19 cellular contexts compared by ENCODE assay signal in the genomic region with DNA sequence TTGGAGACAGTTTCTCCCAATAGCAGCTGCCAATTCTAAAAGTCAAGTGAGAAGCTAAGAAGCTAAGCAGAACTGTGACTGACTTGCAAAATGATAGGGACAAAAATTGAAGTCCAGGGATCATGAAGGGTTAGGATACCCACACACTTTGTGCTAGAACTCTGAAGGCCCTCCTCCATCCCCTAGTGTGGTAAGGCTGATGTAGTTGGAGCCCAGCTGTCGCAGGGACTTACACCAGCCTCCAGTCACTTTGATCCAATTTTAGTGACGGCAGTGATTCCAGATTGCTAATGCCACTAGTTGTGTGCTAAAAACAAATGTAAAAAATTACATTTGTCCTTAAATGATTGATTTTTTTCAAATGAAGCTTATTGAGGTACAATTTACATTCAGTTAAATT.
A peak's percentile ranks its signal among the peaks of the same experiment; 100 is the strongest.
DNase-seq lines count a peak whose midpoint lies in the region; ATAC-seq and TF ChIP-seq lines count a peak whose summit lies in the region.
"Had no signal": no experiment of that assay in that cellular context is flagged by ENCODE, and none has a peak within 500 bp of the region (broad histone marks: within the 10 kb centered on the region; RNA-seq: fewer than 3 reads in every experiment).

No MANE protein-coding gene starts in this region.

- H3K36me3 ChIP-seq in Panc1 (ENCODE audit: control insufficient read depth, insufficient read depth, low read length): no peaks in the 10 kb centered on the region
- H3K36me3 ChIP-seq: BLaER1, HAP-1 had no signal

- H3K27ac ChIP-seq in Panc1 (ENCODE audit: low read length) (peak overlapping the region; percentile 78), substantia nigra (ENCODE audit: low read depth, low read length, poor library complexity, severe bottlenecking) (peak overlapping the region; percentile 39)
- H3K27ac ChIP-seq: BLaER1 had no signal

- H3K4me1 ChIP-seq in Panc1 (ENCODE audit: control insufficient read depth, insufficient read depth, low read length): peaks cover 27% of the 10 kb centered on the region
- H3K4me1 ChIP-seq: BLaER1, Caco-2 had no signal

- H3K27me3 Mint-ChIP-seq in T-helper 17 cell: no peaks in the 10 kb centered on the region
- H3K27me3 Mint-ChIP-seq: CD4-positive, alpha-beta T cell had no signal

- TF ChIP-seq CTCF in Panc1 (IDR thresholded peaks at IDR 0.05): no peak

- H3K27ac Mint-ChIP-seq in T-helper 17 cell: no peak overlapping the region
- H3K27ac Mint-ChIP-seq: CD4-positive, alpha-beta T cell; GM23338 had no signal

- ATAC-seq in Panc1: no peak
- no peak for ATAC-seq in GM21360 (IDR thresholded peaks at IDR 0.05; ENCODE audit: unreplicated experiment)
- ATAC-seq in T-helper 17 cell: no peak
- ATAC-seq: GM23338 had no signal

- intact Hi-C loops in Panc1 (cut with micrococcal nuclease; ENCODE audit: unreplicated experiment): loop anchor here (10.0 kb wide), 2 partner anchors 346 to 744 kb away; a partner anchor contains a TSS

- H3K4me3 Mint-ChIP-seq in T-helper 17 cell: no peak overlapping the region
- H3K4me3 Mint-ChIP-seq: CD4-positive, alpha-beta T cell; GM23338 had no signal

- H3K4me3 ChIP-seq in Panc1 (ENCODE audit: low read depth in 2 of 2, low read length in 2 of 2): no peak overlapping the region
- H3K4me3 ChIP-seq: BLaER1, GM23338, HAP-1 had no signal

- no peaks in the 10 kb centered on the region for H3K4me1 Mint-ChIP-seq in T-helper 17 cell

- peaks cover 16% of the 10 kb centered on the region; the same call in 1 of the 2 replicates for H3K9me3 ChIP-seq in Panc1 (ENCODE audit: control insufficient read depth, insufficient read depth, low read depth, low read length)
- peaks cover under 1% of the 10 kb centered on the region for H3K9me3 ChIP-seq in T-helper 17 cell (ENCODE audit: control insufficient read depth, low read length, poor library complexity, severe bottlenecking)
- H3K9me3 ChIP-seq: BLaER1, Caco-2, HAP-1 had no signal

- peak; percentile 55 for DNase-seq in LHCN-M2 (ENCODE audit: low read depth)
- DNase-seq in Panc1 (ENCODE audit: low read depth, low spot score): no peak
- peak; percentile 16 for DNase-seq in globus pallidus (ENCODE audit: low spot score)
- DNase-seq in substantia nigra (lab: John Stamatoyannopoulos, UW): no peak
- DNase-seq in COLO829 (ENCODE audit: low spot score): no peak
- DNase-seq in T-helper 17 cell: no peak
- DNase-seq: Caco-2; CD4-positive, alpha-beta T cell; DMS153; MV-4-11; NCI-H1105 treated with DMSO at 0.1 percent for 48 hours; NCI-H2029 treated with DMSO at 0.1 percent for 48 hours; NCI-H526 treated with DMSO at 0.1 percent for 48 hours; NK-92 treated with Interleukin-12 subunit alpha and Interleukin-12 subunit beta, amount 100 ng/mL, for 24 hours; SIG-M5 had no signal

- no peaks in the 10 kb centered on the region for H3K27me3 ChIP-seq in Panc1 (ENCODE audit: control insufficient read depth, insufficient read depth, low read length)
- H3K27me3 ChIP-seq: BLaER1 had no signal

- BruUV-seq in Panc1 (replicated peaks; lab: Mats Ljungman, UMichigan): no TSS peak

- in situ Hi-C loops in Panc1 (cut with HindIII; ENCODE audit: low pct_unique_long_range_greater_than_20kb, low sequenced_read_pairs): no loop called here

- CTCF ChIA-PET in Panc1 (lab: Charles Lee): interaction anchor here (0.6 kb wide), 1 partner anchor 740 kb away, joined by 3 read pairs; no protein-coding TSS in a partner anchor

- H3K36me3 Mint-ChIP-seq in T-helper 17 cell (ENCODE audit: low read depth): no peaks in the 10 kb centered on the region

- POLR2A ChIA-PET in Panc1 (lab: Charles Lee): no interaction called here

Comparison
In these comparisons a context has a peak if more than half of its experiments do, and no peak if none do; other contexts are left out.
1. DNase-seq: peak in LHCN-M2 (single experiment) and globus pallidus (single experiment); none in Panc1 (single experiment), substantia nigra (0 of 49), COLO829 (single experiment) and T-helper 17 cell (0 of 3).